1 cellular context compared by ENCODE assay signal in the genomic region with DNA sequence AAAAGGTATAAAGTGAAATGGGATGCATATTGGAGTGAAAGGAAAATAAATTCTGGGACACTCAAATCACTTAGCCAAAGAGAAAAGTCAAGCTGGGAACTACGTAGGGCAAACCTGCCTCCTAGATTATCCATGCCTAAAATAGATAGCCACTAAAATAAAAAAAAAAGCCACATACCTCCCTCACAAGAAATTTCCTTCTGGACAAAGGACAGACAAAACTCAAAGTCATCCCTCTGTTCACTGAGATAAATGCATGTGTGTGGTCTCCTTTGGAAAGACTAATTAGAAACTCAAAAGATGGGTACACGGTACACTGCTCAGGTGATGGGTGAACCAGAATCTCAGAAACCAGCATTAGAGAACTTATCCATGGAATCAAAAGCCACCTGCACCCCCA.
A peak's percentile ranks its signal among the peaks of the same experiment; 100 is the strongest.
TF ChIP-seq lines count a peak whose summit lies in the region.

No MANE protein-coding gene starts in this region.

TF ChIP-seq in K562, 482 proteins besides CTCF, POLR2A, EP300 and RAD21 (continued from another document):
- TF ChIP-seq, protein P1, sequence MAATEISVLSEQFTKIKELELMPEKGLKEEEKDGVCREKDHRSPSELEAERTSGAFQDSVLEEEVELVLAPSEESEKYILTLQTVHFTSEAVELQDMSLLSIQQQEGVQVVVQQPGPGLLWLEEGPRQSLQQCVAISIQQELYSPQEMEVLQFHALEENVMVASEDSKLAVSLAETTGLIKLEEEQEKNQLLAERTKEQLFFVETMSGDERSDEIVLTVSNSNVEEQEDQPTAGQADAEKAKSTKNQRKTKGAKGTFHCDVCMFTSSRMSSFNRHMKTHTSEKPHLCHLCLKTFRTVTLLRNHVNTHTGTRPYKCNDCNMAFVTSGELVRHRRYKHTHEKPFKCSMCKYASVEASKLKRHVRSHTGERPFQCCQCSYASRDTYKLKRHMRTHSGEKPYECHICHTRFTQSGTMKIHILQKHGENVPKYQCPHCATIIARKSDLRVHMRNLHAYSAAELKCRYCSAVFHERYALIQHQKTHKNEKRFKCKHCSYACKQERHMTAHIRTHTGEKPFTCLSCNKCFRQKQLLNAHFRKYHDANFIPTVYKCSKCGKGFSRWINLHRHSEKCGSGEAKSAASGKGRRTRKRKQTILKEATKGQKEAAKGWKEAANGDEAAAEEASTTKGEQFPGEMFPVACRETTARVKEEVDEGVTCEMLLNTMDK (IDR thresholded peaks at IDR 0.05; ENCODE audit: borderline replicate concordance, insufficient read depth, low read depth, low read length, poor library complexity, severe bottlenecking), result no peak
- TF ChIP-seq, protein P2, sequence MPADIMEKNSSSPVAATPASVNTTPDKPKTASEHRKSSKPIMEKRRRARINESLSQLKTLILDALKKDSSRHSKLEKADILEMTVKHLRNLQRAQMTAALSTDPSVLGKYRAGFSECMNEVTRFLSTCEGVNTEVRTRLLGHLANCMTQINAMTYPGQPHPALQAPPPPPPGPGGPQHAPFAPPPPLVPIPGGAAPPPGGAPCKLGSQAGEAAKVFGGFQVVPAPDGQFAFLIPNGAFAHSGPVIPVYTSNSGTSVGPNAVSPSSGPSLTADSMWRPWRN (IDR thresholded peaks at IDR 0.05; ENCODE audit: low read depth), result no peak
- TF ChIP-seq, protein P3, sequence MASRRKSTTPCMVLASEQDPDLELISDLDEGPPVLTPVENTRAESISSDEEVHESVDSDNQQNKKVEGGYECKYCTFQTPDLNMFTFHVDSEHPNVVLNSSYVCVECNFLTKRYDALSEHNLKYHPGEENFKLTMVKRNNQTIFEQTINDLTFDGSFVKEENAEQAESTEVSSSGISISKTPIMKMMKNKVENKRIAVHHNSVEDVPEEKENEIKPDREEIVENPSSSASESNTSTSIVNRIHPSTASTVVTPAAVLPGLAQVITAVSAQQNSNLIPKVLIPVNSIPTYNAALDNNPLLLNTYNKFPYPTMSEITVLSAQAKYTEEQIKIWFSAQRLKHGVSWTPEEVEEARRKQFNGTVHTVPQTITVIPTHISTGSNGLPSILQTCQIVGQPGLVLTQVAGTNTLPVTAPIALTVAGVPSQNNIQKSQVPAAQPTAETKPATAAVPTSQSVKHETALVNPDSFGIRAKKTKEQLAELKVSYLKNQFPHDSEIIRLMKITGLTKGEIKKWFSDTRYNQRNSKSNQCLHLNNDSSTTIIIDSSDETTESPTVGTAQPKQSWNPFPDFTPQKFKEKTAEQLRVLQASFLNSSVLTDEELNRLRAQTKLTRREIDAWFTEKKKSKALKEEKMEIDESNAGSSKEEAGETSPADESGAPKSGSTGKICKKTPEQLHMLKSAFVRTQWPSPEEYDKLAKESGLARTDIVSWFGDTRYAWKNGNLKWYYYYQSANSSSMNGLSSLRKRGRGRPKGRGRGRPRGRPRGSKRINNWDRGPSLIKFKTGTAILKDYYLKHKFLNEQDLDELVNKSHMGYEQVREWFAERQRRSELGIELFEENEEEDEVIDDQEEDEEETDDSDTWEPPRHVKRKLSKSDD (conservative IDR thresholded peaks at IDR 0.05; ENCODE audit: low read length), result no peak
- no peak for TF ChIP-seq CHCHD3 (CRISPR knock-in tag; IDR thresholded peaks at IDR 0.05)
- TF ChIP-seq NELFE (IDR thresholded peaks at IDR 0.05; ENCODE audit: insufficient read depth, insufficient read length), result no peak
- TF ChIP-seq MAFG (tag; conservative IDR thresholded peaks at IDR 0.05), result peak; percentile 67
- TF ChIP-seq ZNF384 (IDR thresholded peaks at IDR 0.05; ENCODE audit: low read depth, low read length), result peak; percentile 84
- peak; percentile 79 for TF ChIP-seq DPF2 (IDR thresholded peaks at IDR 0.05)
- no peak for TF ChIP-seq MYNN (IDR thresholded peaks at IDR 0.05)
- TF ChIP-seq MYNN (CRISPR knock-in tag; IDR thresholded peaks at IDR 0.05), result no peak
- TF ChIP-seq JUN (IDR thresholded peaks at IDR 0.05; ENCODE audit: borderline replicate concordance, low read depth, low read length), result no peak
- TF ChIP-seq JUN (CRISPR knock-in tag; IDR thresholded peaks at IDR 0.05; ENCODE audit: borderline replicate concordance), result no peak
- TF ChIP-seq, protein P4, sequence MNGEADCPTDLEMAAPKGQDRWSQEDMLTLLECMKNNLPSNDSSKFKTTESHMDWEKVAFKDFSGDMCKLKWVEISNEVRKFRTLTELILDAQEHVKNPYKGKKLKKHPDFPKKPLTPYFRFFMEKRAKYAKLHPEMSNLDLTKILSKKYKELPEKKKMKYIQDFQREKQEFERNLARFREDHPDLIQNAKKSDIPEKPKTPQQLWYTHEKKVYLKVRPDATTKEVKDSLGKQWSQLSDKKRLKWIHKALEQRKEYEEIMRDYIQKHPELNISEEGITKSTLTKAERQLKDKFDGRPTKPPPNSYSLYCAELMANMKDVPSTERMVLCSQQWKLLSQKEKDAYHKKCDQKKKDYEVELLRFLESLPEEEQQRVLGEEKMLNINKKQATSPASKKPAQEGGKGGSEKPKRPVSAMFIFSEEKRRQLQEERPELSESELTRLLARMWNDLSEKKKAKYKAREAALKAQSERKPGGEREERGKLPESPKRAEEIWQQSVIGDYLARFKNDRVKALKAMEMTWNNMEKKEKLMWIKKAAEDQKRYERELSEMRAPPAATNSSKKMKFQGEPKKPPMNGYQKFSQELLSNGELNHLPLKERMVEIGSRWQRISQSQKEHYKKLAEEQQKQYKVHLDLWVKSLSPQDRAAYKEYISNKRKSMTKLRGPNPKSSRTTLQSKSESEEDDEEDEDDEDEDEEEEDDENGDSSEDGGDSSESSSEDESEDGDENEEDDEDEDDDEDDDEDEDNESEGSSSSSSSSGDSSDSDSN (IDR thresholded peaks at IDR 0.05; ENCODE audit: borderline replicate concordance in 1 of 2, low read depth in 2 of 2, low read length in 2 of 2), result no peak
- 0 out of 2 replicates have a peak, but pooled peaks have one; percentile 17 for TF ChIP-seq NCOR1 (IDR thresholded peaks at IDR 0.05)
- TF ChIP-seq MYBL2 (IDR thresholded peaks at IDR 0.05; ENCODE audit: low read depth), result no peak
- TF ChIP-seq MYBL2 (CRISPR knock-in tag; IDR thresholded peaks at IDR 0.05; ENCODE audit: borderline replicate concordance), result no peak
- no peak for TF ChIP-seq TCFL5 (CRISPR knock-in tag; conservative IDR thresholded peaks at IDR 0.05)
- TF ChIP-seq POU5F1 (IDR thresholded peaks at IDR 0.05; ENCODE audit: borderline replicate concordance, low read depth, low read length, partially characterized antibody), result no peak
- TF ChIP-seq TRIM24 (IDR thresholded peaks at IDR 0.05), result peak; percentile 15 to 31; a peak in 1 of 4 replicates
- TF ChIP-seq NBN (IDR thresholded peaks at IDR 0.05; ENCODE audit: low read depth), result no peak
- TF ChIP-seq CBX8 (IDR thresholded peaks at IDR 0.05; ENCODE audit: borderline replicate concordance, extremely low read depth, low read depth, low read length, poor library complexity, severe bottlenecking), result no peak
- TF ChIP-seq NR4A1 (CRISPR knock-in tag; IDR thresholded peaks at IDR 0.05), result no peak
- TF ChIP-seq NR4A1 (tag; IDR thresholded peaks at IDR 0.05), result no peak
- TF ChIP-seq HNRNPUL1 (IDR thresholded peaks at IDR 0.05; ENCODE audit: low read length), result no peak
- TF ChIP-seq ATF1 (CRISPR knock-in tag; IDR thresholded peaks at IDR 0.05), result no peak
- no peak for TF ChIP-seq ATF1 (tag; IDR thresholded peaks at IDR 0.05)
- no peak for TF ChIP-seq ARNT (IDR thresholded peaks at IDR 0.05)
- TF ChIP-seq, protein P5, sequence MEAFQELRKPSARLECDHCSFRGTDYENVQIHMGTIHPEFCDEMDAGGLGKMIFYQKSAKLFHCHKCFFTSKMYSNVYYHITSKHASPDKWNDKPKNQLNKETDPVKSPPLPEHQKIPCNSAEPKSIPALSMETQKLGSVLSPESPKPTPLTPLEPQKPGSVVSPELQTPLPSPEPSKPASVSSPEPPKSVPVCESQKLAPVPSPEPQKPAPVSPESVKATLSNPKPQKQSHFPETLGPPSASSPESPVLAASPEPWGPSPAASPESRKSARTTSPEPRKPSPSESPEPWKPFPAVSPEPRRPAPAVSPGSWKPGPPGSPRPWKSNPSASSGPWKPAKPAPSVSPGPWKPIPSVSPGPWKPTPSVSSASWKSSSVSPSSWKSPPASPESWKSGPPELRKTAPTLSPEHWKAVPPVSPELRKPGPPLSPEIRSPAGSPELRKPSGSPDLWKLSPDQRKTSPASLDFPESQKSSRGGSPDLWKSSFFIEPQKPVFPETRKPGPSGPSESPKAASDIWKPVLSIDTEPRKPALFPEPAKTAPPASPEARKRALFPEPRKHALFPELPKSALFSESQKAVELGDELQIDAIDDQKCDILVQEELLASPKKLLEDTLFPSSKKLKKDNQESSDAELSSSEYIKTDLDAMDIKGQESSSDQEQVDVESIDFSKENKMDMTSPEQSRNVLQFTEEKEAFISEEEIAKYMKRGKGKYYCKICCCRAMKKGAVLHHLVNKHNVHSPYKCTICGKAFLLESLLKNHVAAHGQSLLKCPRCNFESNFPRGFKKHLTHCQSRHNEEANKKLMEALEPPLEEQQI (IDR thresholded peaks at IDR 0.05), result no peak
- peak; percentile 57 for TF ChIP-seq SMARCE1 (IDR thresholded peaks at IDR 0.05)
- peak; percentile 65 for TF ChIP-seq TCF3 (CRISPR knock-in tag; IDR thresholded peaks at IDR 0.05)
- TF ChIP-seq ZBTB8A (IDR thresholded peaks at IDR 0.05; ENCODE audit: partially characterized antibody), result no peak
- TF ChIP-seq, protein P6, sequence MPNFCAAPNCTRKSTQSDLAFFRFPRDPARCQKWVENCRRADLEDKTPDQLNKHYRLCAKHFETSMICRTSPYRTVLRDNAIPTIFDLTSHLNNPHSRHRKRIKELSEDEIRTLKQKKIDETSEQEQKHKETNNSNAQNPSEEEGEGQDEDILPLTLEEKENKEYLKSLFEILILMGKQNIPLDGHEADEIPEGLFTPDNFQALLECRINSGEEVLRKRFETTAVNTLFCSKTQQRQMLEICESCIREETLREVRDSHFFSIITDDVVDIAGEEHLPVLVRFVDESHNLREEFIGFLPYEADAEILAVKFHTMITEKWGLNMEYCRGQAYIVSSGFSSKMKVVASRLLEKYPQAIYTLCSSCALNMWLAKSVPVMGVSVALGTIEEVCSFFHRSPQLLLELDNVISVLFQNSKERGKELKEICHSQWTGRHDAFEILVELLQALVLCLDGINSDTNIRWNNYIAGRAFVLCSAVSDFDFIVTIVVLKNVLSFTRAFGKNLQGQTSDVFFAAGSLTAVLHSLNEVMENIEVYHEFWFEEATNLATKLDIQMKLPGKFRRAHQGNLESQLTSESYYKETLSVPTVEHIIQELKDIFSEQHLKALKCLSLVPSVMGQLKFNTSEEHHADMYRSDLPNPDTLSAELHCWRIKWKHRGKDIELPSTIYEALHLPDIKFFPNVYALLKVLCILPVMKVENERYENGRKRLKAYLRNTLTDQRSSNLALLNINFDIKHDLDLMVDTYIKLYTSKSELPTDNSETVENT (CRISPR knock-in tag; IDR thresholded peaks at IDR 0.05), result no peak
- TF ChIP-seq, protein P7, sequence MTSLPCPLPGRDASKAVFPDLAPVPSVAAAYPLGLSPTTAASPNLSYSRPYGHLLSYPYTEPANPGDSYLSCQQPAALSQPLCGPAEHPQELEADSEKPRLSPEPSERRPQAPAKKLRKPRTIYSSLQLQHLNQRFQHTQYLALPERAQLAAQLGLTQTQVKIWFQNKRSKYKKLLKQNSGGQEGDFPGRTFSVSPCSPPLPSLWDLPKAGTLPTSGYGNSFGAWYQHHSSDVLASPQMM (CRISPR knock-in tag; IDR thresholded peaks at IDR 0.05), result no peak
- TF ChIP-seq NFE2 (IDR thresholded peaks at IDR 0.05; ENCODE audit: low read depth), result peak; percentile 79
- TF ChIP-seq CBFA2T3 (IDR thresholded peaks at IDR 0.05), result peak; percentile 76
- TF ChIP-seq, protein P8, sequence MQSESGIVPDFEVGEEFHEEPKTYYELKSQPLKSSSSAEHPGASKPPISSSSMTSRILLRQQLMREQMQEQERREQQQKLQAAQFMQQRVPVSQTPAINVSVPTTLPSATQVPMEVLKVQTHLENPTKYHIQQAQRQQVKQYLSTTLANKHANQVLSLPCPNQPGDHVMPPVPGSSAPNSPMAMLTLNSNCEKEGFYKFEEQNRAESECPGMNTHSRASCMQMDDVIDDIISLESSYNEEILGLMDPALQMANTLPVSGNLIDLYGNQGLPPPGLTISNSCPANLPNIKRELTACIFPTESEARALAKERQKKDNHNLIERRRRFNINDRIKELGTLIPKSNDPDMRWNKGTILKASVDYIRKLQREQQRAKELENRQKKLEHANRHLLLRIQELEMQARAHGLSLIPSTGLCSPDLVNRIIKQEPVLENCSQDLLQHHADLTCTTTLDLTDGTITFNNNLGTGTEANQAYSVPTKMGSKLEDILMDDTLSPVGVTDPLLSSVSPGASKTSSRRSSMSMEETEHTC (IDR thresholded peaks at IDR 0.05), result no peak
- TF ChIP-seq ZNF699 (CRISPR knock-in tag; IDR thresholded peaks at IDR 0.05; ENCODE audit: insufficient replicate concordance), result no peak
- no peak for TF ChIP-seq CBFB (CRISPR knock-in tag; IDR thresholded peaks at IDR 0.05)
- no peak for TF ChIP-seq GTF2E2 (tag; IDR thresholded peaks at IDR 0.05)
- no peak for TF ChIP-seq ILK (tag; IDR thresholded peaks at IDR 0.05; ENCODE audit: borderline replicate concordance, low read depth)
- TF ChIP-seq SMARCA4 (IDR thresholded peaks at IDR 0.05), result peak; percentile 83
- TF ChIP-seq ZNF79 (CRISPR knock-in tag; IDR thresholded peaks at IDR 0.05; ENCODE audit: low read depth), result no peak
- TF ChIP-seq, protein P9, sequence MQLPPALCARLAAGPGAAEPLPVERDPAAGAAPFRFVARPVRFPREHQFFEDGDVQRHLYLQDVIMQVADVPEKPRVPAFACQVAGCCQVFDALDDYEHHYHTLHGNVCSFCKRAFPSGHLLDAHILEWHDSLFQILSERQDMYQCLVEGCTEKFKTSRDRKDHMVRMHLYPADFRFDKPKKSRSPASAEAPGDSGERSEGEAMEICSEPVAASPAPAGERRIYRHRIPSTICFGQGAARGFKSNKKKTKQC (CRISPR knock-in tag; IDR thresholded peaks at IDR 0.05), result no peak
- TF ChIP-seq MEIS2 (IDR thresholded peaks at IDR 0.05; ENCODE audit: partially characterized antibody), result no peak
- 0 out of 2 replicates have a peak, but pooled peaks have one; percentile 13 for TF ChIP-seq CXXC5 (CRISPR knock-in tag; IDR thresholded peaks at IDR 0.05)
- no peak for TF ChIP-seq ZNF197 (CRISPR knock-in tag; IDR thresholded peaks at IDR 0.05; ENCODE audit: low read depth)
- no peak for TF ChIP-seq ZNF41 (CRISPR knock-in tag; conservative IDR thresholded peaks at IDR 0.05)
- TF ChIP-seq, protein P10, sequence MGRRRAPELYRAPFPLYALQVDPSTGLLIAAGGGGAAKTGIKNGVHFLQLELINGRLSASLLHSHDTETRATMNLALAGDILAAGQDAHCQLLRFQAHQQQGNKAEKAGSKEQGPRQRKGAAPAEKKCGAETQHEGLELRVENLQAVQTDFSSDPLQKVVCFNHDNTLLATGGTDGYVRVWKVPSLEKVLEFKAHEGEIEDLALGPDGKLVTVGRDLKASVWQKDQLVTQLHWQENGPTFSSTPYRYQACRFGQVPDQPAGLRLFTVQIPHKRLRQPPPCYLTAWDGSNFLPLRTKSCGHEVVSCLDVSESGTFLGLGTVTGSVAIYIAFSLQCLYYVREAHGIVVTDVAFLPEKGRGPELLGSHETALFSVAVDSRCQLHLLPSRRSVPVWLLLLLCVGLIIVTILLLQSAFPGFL (CRISPR knock-in tag; IDR thresholded peaks at IDR 0.05), result no peak
- no peak for TF ChIP-seq LEF1 (IDR thresholded peaks at IDR 0.05)
